Comparison of ENCODE assay signal across 8 cellular contexts in the genomic region with DNA sequence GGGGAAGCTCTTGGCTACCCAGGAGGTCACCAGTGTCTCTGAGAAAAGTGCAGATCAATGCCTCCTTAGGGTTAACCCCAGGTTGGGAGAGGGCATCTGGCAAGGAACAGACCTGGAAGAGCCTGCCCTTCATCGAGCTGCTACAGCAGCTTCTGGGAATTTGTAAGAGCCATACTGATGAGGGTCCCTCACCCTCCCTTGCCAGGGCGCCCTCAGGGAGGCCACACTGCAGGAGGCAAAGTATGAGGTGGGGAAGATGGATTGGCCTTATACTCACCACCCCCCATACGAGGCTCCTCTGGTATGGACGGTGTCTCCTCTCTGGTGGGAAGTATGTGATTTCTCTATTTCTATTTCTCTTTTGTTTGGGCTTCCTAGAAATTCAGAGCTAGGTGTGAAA.
"Had no signal": no experiment of that assay in that cellular context is flagged by ENCODE, and none has a peak within 500 bp of the region (broad histone marks: within the 10 kb centered on the region; RNA-seq: fewer than 3 reads in every experiment).

No MANE protein-coding gene starts in this region.

- DNase-seq: GDM1, GF-D8 had no signal

- ATAC-seq: GM12878 had no signal

- FAIRE-seq: G401.6, GM12878, GM12891, GM12892, GM18507, GM19239 had no signal

- H3K4me3 ChIP-seq: GM12878 had no signal
